21 cellular contexts compared by ENCODE assay signal in the genomic region with DNA sequence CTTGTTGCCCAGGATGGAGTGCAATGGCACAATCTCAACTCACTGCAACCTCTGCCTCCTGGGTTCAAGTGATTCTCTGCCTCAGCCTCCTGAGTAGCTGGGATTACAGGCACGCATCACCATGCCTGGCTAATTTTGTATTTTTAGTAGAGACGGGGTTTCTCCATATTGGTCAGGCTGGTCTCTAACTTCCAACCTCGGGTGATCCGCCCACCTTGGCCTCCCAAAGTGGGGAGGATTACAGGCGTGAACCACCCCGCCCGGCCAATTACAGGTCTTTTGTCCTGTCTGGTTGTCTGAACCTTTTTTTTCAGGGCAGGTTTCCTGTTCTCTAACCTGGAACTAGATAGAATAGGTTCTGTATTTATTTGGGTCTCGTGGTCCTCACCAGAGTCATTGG. TPM values are rescaled to one million over a fixed set of nuclear protein-coding genes. Genes with fewer than 3 reads are reported as not detected.
"Had no signal": no experiment of that assay in that cellular context is flagged by ENCODE, and none has a peak within 500 bp of the region (broad histone marks: within the 10 kb centered on the region; RNA-seq: fewer than 3 reads in every experiment).

No MANE protein-coding gene starts in this region.

RNA-seq across cellular contexts. Expression of gene CSH2, which starts 17.1 kb away (rescaled TPM):
- total RNA-seq: activated naive CD4-positive, alpha-beta T cell treated with anti-CD3 and anti-CD28 coated beads for 36 hours; activated naive CD8-positive, alpha-beta T cell treated with anti-CD3 and anti-CD28 coated beads for 36 hours; activated naive CD8-positive, alpha-beta T cell treated with anti-CD3 and anti-CD28 coated beads, Interleukin-2, amount 10 ng/mL, durations not matched to agents 7 days and 5 days; activated T-cell treated with anti-CD3 and anti-CD28 coated beads, Interleukin-2, amount 50 U/mL, for 4 hours; activated T-cell treated with anti-CD3 and anti-CD28 coated beads, Interleukin-2, amount 50 U/mL, for 72 hours; activated T-helper 1 cell treated with anti-CD3 and anti-CD28 coated beads, Interleukin-12 subunit alpha, Interleukin-12 subunit beta, Interleukin-2, Interleukin-4 antibody, amounts not matched to agents 30 ng/mL and 10 ng/mL and 1 ng/mL, durations not matched to agents 14 hours and 24 hours and 36 hours; activated T-helper 2 cell treated with anti-CD3 and anti-CD28 coated beads, Interferon-gamma antibody, Interleukin-2, Interleukin-4, amounts not matched to agents 10 μg/mL and 5 μg/mL and 100 μg/mL, durations not matched to agents 14 hours and 24 hours and 36 hours; adrenal gland; aorta; ascending aorta; body of pancreas; breast epithelium; bronchial epithelial cell; cardiac muscle cell; cardiac septum; chondrocyte had no signal
- polyA plus RNA-seq: adipose tissue, adrenal gland, aorta, cardiac muscle cell had no signal

RNA-seq across cellular contexts. Expression of gene GH2, which starts 25.3 kb away (rescaled TPM):
- total RNA-seq: activated naive CD4-positive, alpha-beta T cell treated with anti-CD3 and anti-CD28 coated beads for 36 hours; activated naive CD4-positive, alpha-beta T cell treated with anti-CD3 and anti-CD28 coated beads, Interleukin-2, amount 50 U/mL, for 72 hours; activated naive CD8-positive, alpha-beta T cell treated with anti-CD3 and anti-CD28 coated beads for 36 hours; activated naive CD8-positive, alpha-beta T cell treated with anti-CD3 and anti-CD28 coated beads, Interleukin-2, amount 10 ng/mL, durations not matched to agents 7 days and 5 days; activated T-cell treated with anti-CD3 and anti-CD28 coated beads, Interleukin-2, amount 50 U/mL, for 4 hours; activated T-cell treated with anti-CD3 and anti-CD28 coated beads, Interleukin-2, amount 50 U/mL, for 72 hours; activated T-helper 1 cell treated with anti-CD3 and anti-CD28 coated beads, Interleukin-12 subunit alpha, Interleukin-12 subunit beta, Interleukin-2, Interleukin-4 antibody, amounts not matched to agents 30 ng/mL and 10 ng/mL and 1 ng/mL, durations not matched to agents 14 hours and 24 hours and 36 hours; activated T-helper 17 cell treated with anti-CD3 and anti-CD28 coated beads, Interleukin-2, amount 50 U/mL, for 72 hours; activated T-helper 2 cell treated with anti-CD3 and anti-CD28 coated beads, Interferon-gamma antibody, Interleukin-2, Interleukin-4, amounts not matched to agents 10 μg/mL and 5 μg/mL and 100 μg/mL, durations not matched to agents 14 hours and 24 hours and 36 hours; adrenal gland; aorta; ascending aorta; astrocyte; body of pancreas; breast epithelium; bronchial epithelial cell; cardiac muscle cell; cardiac septum; cerebellum; chondrocyte had no signal
- polyA plus RNA-seq: adipose tissue, adrenal gland, aorta had no signal
